ENCODE assay signal across 1 cellular context in the genomic region with DNA sequence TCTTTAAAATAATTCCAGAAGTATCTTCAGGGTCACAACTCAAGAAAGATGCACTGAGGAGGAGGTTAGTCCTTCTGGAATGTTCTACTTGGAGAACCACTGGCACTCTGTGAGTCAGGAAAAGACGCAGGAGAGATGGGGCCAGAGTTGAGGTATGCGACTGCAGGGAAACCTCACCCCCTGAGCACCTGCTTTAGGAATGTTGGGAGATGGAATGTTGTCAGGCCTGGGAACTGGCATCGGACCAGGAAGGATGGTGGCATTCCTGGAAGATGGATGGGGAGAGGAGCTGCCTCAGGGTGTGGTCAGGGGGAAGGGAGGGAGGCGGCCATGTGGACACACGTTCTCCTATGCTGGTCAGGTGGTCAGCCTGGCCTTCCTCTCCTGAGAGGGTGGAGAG.
TF ChIP-seq lines count a peak whose summit lies in the region.

No MANE protein-coding gene starts in this region.

TF ChIP-seq in IMR-90, 13 proteins besides CTCF, POLR2A, EP300 and RAD21 (continued from another document):
- no peak for TF ChIP-seq RCOR1 (IDR thresholded peaks at IDR 0.05; ENCODE audit: insufficient replicate concordance, low read length)
- TF ChIP-seq ELK1 (IDR thresholded peaks at IDR 0.05; ENCODE audit: borderline replicate concordance, low read depth, low read length) = no peak
- TF ChIP-seq CEBPB (IDR thresholded peaks at IDR 0.05; ENCODE audit: low read depth, low read length) = no peak
- TF ChIP-seq CHD1 (IDR thresholded peaks at IDR 0.05; ENCODE audit: low read depth, low read length) = no peak
- no peak for TF ChIP-seq FOS (IDR thresholded peaks at IDR 0.05; ENCODE audit: low read depth, low read length)
- TF ChIP-seq BHLHE40 (IDR thresholded peaks at IDR 0.05; ENCODE audit: low read depth, low read length) = no peak
- no peak for TF ChIP-seq RFX5 (IDR thresholded peaks at IDR 0.05; ENCODE audit: low read depth, low read length)
- TF ChIP-seq USF2 (IDR thresholded peaks at IDR 0.05; ENCODE audit: low read depth, low read length) = no peak
- TF ChIP-seq MAFK (IDR thresholded peaks at IDR 0.05; ENCODE audit: low read depth, low read length) = no peak
- no peak for TF ChIP-seq MAZ (IDR thresholded peaks at IDR 0.05; ENCODE audit: borderline replicate concordance, low read depth, low read length)
